13 cellular contexts compared by ENCODE assay signal in genomic region chr10:59079386-59080226, GRCh38.
A peak's percentile ranks its signal among the peaks of the same experiment; 100 is the strongest.
DNase-seq lines count a peak whose midpoint lies in the region; TF ChIP-seq lines count a peak whose summit lies in the region.
"Had no signal": no experiment of that assay in that cellular context is flagged by ENCODE, and none has a peak within 500 bp of the region (broad histone marks: within the 10 kb centered on the region; RNA-seq: fewer than 3 reads in every experiment).

No MANE protein-coding gene starts in this region.

- H3K4me3 ChIP-seq in coronary artery (no peak overlapping the region), liver (ENCODE audit: low read depth in 1 of 3, low read length in 3 of 3) (no peak overlapping the region)
- H3K4me3 ChIP-seq: neural progenitor cell, Peyer's patch had no signal

- TF ChIP-seq CTCF in coronary artery (IDR thresholded peaks at IDR 0.05), result no peak
- no peak for TF ChIP-seq CTCF in liver (IDR thresholded peaks at IDR 0.05; ENCODE audit: low read depth, low read length, missing input control)
- TF ChIP-seq CTCF in GM10266 (IDR thresholded peaks at IDR 0.05; ENCODE audit: control insufficient read depth, insufficient read depth, low read depth, missing control alignments), result no peak

- 25% methylated on average over 4 of the region's 4 CpGs for WGBS in liver

- no peaks in the 10 kb centered on the region for H3K36me3 ChIP-seq in liver (ENCODE audit: control insufficient read depth in 4 of 4, insufficient read depth in 3 of 4, low read depth in 1 of 4, low read length in 3 of 4)
- H3K36me3 ChIP-seq: neural progenitor cell, Peyer's patch had no signal

- peak overlapping the region; percentile 72 to 77 for H3K27ac ChIP-seq in coronary artery
- H3K27ac ChIP-seq in liver (ENCODE audit: low read depth in 1 of 2, low read length in 2 of 2), result peak overlapping the region; percentile 11 to 17
- H3K27ac ChIP-seq: C4-2B, neural progenitor cell, Peyer's patch had no signal

- DNase-seq in ACHN (peak; percentile 50), M059J (ENCODE audit: low read depth) (peak; percentile 68), coronary artery (ENCODE audit: low spot score) (no peak), MV-4-11 (lab: John Stamatoyannopoulos, UW) (no peak), C1 segment of cervical spinal cord (lab: John Stamatoyannopoulos, UW) (no peak), GM10266 (ENCODE audit: extremely low spot score) (no peak), SIG-M5 treated with dmso at 0.1 percent for 504 hours (lab: John Stamatoyannopoulos, UW; ENCODE audit: unreplicated experiment) (no peak)
- DNase-seq: activated CD8-positive, alpha-beta memory T cell treated with anti-CD3 and anti-CD28 coated beads for 24 hours; endodermal cell; Peyer's patch had no signal

- peaks cover 6 to 29% (median 14%) of the 10 kb centered on the region in 4 donors for H3K4me1 ChIP-seq in liver (ENCODE audit: control insufficient read depth in 4 of 4, insufficient read depth in 4 of 4, low read length in 3 of 4)
- H3K4me1 ChIP-seq: Peyer's patch had no signal

- in situ Hi-C loops in ACHN (cut with HindIII; ENCODE audit: low pct_ligation_motif_present, low pct_unique_long_range_greater_than_20kb, low sequenced_read_pairs), result no loop called here

- TF ChIP-seq RAD21 in liver (IDR thresholded peaks at IDR 0.05), result peak in 1 of 2 donors; percentile 15

- H3K27me3 ChIP-seq in liver (ENCODE audit: control insufficient read depth in 4 of 4, insufficient read depth in 4 of 4, low read length in 3 of 4), result no peaks in the 10 kb centered on the region
- H3K27me3 ChIP-seq: neural progenitor cell, Peyer's patch had no signal

- H3K9ac ChIP-seq in liver (ENCODE audit: low read depth in 1 of 2, low read length in 2 of 2), result no peak overlapping the region
- H3K9ac ChIP-seq: neural progenitor cell had no signal

- H3K9me3 ChIP-seq in liver (ENCODE audit: control insufficient read depth in 4 of 4, low read length in 3 of 4), result no peaks in the 10 kb centered on the region
- H3K9me3 ChIP-seq: Peyer's patch had no signal

TF ChIP-seq in liver, 16 proteins besides CTCF, POLR2A, EP300 and RAD21:
- TF ChIP-seq HNF4G (IDR thresholded peaks at IDR 0.05), result no peak
- TF ChIP-seq RXRA (IDR thresholded peaks at IDR 0.05), result peak in 1 of 2 donors; percentile 29
- TF ChIP-seq NR2F2 (IDR thresholded peaks at IDR 0.05), result no peak
- TF ChIP-seq EGR1 (IDR thresholded peaks at IDR 0.05; ENCODE audit: low read depth in 2 of 2), result no peak
- TF ChIP-seq SP1 (IDR thresholded peaks at IDR 0.05), result peak; percentile 11
- TF ChIP-seq ATF3 (IDR thresholded peaks at IDR 0.05), result no peak
- TF ChIP-seq HNF4A (conservative IDR thresholded peaks at IDR 0.05), result peak; percentile 6 to 31
- TF ChIP-seq, protein P1, sequence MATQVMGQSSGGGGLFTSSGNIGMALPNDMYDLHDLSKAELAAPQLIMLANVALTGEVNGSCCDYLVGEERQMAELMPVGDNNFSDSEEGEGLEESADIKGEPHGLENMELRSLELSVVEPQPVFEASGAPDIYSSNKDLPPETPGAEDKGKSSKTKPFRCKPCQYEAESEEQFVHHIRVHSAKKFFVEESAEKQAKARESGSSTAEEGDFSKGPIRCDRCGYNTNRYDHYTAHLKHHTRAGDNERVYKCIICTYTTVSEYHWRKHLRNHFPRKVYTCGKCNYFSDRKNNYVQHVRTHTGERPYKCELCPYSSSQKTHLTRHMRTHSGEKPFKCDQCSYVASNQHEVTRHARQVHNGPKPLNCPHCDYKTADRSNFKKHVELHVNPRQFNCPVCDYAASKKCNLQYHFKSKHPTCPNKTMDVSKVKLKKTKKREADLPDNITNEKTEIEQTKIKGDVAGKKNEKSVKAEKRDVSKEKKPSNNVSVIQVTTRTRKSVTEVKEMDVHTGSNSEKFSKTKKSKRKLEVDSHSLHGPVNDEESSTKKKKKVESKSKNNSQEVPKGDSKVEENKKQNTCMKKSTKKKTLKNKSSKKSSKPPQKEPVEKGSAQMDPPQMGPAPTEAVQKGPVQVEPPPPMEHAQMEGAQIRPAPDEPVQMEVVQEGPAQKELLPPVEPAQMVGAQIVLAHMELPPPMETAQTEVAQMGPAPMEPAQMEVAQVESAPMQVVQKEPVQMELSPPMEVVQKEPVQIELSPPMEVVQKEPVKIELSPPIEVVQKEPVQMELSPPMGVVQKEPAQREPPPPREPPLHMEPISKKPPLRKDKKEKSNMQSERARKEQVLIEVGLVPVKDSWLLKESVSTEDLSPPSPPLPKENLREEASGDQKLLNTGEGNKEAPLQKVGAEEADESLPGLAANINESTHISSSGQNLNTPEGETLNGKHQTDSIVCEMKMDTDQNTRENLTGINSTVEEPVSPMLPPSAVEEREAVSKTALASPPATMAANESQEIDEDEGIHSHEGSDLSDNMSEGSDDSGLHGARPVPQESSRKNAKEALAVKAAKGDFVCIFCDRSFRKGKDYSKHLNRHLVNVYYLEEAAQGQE (IDR thresholded peaks at IDR 0.05), result no peak
- no peak for TF ChIP-seq ZBTB33 (IDR thresholded peaks at IDR 0.05)
- TF ChIP-seq JUND (IDR thresholded peaks at IDR 0.05), result peak; percentile 77 to 87
- no peak for TF ChIP-seq GABPA (IDR thresholded peaks at IDR 0.05 in 1 of 2, conservative IDR thresholded peaks at IDR 0.05 in 1 of 2)
- TF ChIP-seq FOXA1 (IDR thresholded peaks at IDR 0.05), result no peak
- no peak for TF ChIP-seq TAF1 (conservative IDR thresholded peaks at IDR 0.05)
- no peak for TF ChIP-seq FOXA2 (IDR thresholded peaks at IDR 0.05)
- TF ChIP-seq YY1 (IDR thresholded peaks at IDR 0.05), result no peak
- TF ChIP-seq, protein P2, sequence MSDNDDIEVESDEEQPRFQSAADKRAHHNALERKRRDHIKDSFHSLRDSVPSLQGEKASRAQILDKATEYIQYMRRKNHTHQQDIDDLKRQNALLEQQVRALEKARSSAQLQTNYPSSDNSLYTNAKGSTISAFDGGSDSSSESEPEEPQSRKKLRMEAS (IDR thresholded peaks at IDR 0.05), result no peak

Comparison
In these comparisons a context has a peak if more than half of its experiments do, and no peak if none do; other contexts are left out.
1. DNase-seq: peak in ACHN (single experiment) and M059J (single experiment); none in coronary artery (single experiment), MV-4-11 (single experiment), C1 segment of cervical spinal cord (0 of 14), GM10266 (single experiment) and SIG-M5 treated with dmso at 0.1 percent for 504 hours (single experiment).